9 cellular contexts compared by ENCODE assay signal in genomic region chr5:109743770-109744212, GRCh38. TPM values are rescaled to one million over a fixed set of nuclear protein-coding genes. Genes with fewer than 3 reads are reported as not detected.
DNase-seq lines count a peak whose midpoint lies in the region; ATAC-seq and TF ChIP-seq lines count a peak whose summit lies in the region.
"Had no signal": no experiment of that assay in that cellular context is flagged by ENCODE, and none has a peak within 500 bp of the region (broad histone marks: within the 10 kb centered on the region; RNA-seq: fewer than 3 reads in every experiment).

No MANE protein-coding gene starts in this region.

- H3K27me3 Mint-ChIP-seq in stimulated activated naive B cell treated with anti-CD40 and anti-IgM and Interleukin-4, amounts not matched to agents 10 μg/mL and 1 μg/mL and 100 μg/mL, for 72 hours = no peaks in the 10 kb centered on the region
- H3K27me3 Mint-ChIP-seq: activated B cell treated with CpG ODN at 0.5 μM for 24 hours had no signal

- H3K4me3 ChIP-seq in fibroblast of lung (replicated peaks in 1 of 4; ENCODE audit: control extremely low read depth in 1 of 4, insufficient read depth in 1 of 4, low read depth in 3 of 4, low read length in 4 of 4) = no peak overlapping the region

- H3K4me1 Mint-ChIP-seq in stimulated activated naive B cell treated with anti-CD40 and anti-IgM and Interleukin-4, amounts not matched to agents 10 μg/mL and 1 μg/mL and 100 μg/mL, for 72 hours = peaks cover 23 to 32% of the 10 kb centered on the region in 2 donors

- TF ChIP-seq CTCF in RWPE1 (conservative IDR thresholded peaks at IDR 0.05; ENCODE audit: low read depth) (no peak), fibroblast of lung (conservative IDR thresholded peaks at IDR 0.05 in 1 of 2, IDR thresholded peaks at IDR 0.05 in 1 of 2; ENCODE audit: low read depth in 1 of 2, low read length in 2 of 2) (no peak)

- no peaks in the 10 kb centered on the region for H4K20me1 ChIP-seq in fibroblast of lung (ENCODE audit: control insufficient read depth, extremely low read depth, insufficient read depth, low read length)

- ATAC-seq in GM18873 (IDR thresholded peaks at IDR 0.05; ENCODE audit: low FRiP score, unreplicated experiment) (no peak), HG03460 (IDR thresholded peaks at IDR 0.05; ENCODE audit: unreplicated experiment) (no peak)
- no peak for ATAC-seq in stimulated activated naive B cell treated with anti-CD40 and anti-IgM and Interleukin-4, amounts not matched to agents 10 μg/mL and 1 μg/mL and 100 μg/mL, for 72 hours (replicated peaks)

- POLR2A ChIA-PET in RWPE1 (lab: Yijun Ruan, JAX; ENCODE audit: low non-redundant PET) = no interaction called here

- no peak overlapping the region; the same call in 1 of the 2 replicates for H3K27ac ChIP-seq in RWPE1
- peak overlapping the region; percentile 68 for H3K27ac ChIP-seq in fibroblast of lung (ENCODE audit: insufficient read depth, low read length)

- H3K36me3 ChIP-seq in fibroblast of lung (ENCODE audit: control insufficient read depth, insufficient read depth, low read length) = no peaks in the 10 kb centered on the region

- peaks cover 1% of the 10 kb centered on the region for H3K79me2 ChIP-seq in fibroblast of lung (ENCODE audit: control insufficient read depth, insufficient read depth, low read length)

- H3K4me3 Mint-ChIP-seq in stimulated activated naive B cell treated with anti-CD40 and anti-IgM and Interleukin-4, amounts not matched to agents 10 μg/mL and 1 μg/mL and 100 μg/mL, for 72 hours = no peak overlapping the region
- H3K4me3 Mint-ChIP-seq: activated B cell treated with CpG ODN at 0.5 μM for 24 hours had no signal

- CTCF ChIA-PET in RWPE1 (lab: Yijun Ruan, JAX) = interaction anchor here (1.0 kb wide), 1 partner anchor 14 kb away, joined by 3 read pairs; no protein-coding TSS in a partner anchor

- peaks cover 23% of the 10 kb centered on the region for H3K4me1 ChIP-seq in fibroblast of lung (ENCODE audit: control insufficient read depth, extremely low read depth, insufficient read depth, low read length)

- no peaks in the 10 kb centered on the region for H3K9me3 ChIP-seq in fibroblast of lung (ENCODE audit: control insufficient read depth, insufficient read depth, low read depth, low read length)

- peak overlapping the region; percentile 19 for H3K4me2 ChIP-seq in fibroblast of lung (ENCODE audit: extremely low read depth, insufficient read depth, low read length)

- no peaks in the 10 kb centered on the region for H3K27me3 ChIP-seq in fibroblast of lung (ENCODE audit: control insufficient read depth, insufficient read depth, low read length)

- no peaks in the 10 kb centered on the region for H3K9me3 Mint-ChIP-seq in stimulated activated naive B cell treated with anti-CD40 and anti-IgM and Interleukin-4, amounts not matched to agents 10 μg/mL and 1 μg/mL and 100 μg/mL, for 72 hours
- H3K9me3 Mint-ChIP-seq: activated B cell treated with CpG ODN at 0.5 μM for 24 hours had no signal

- no peak overlapping the region for H2AFZ ChIP-seq in fibroblast of lung (ENCODE audit: low read length)

- H3K9ac ChIP-seq in fibroblast of lung (ENCODE audit: insufficient read depth, low read length) = no peak overlapping the region

- no peak overlapping the region for H3K27ac Mint-ChIP-seq in stimulated activated naive B cell treated with anti-CD40 and anti-IgM and Interleukin-4, amounts not matched to agents 10 μg/mL and 1 μg/mL and 100 μg/mL, for 72 hours

- DNase-seq in EL = peak; percentile 98
- DNase-seq in RWPE1 (ENCODE audit: low spot score) = peak; percentile 78
- DNase-seq in fibroblast of lung (ENCODE audit: low read depth in 2 of 2) = peak; percentile 58 to 97
- DNase-seq in non-pigmented ciliary epithelial cell (ENCODE audit: low read depth) = peak; percentile 94
- no peak for DNase-seq in stimulated activated naive B cell treated with anti-CD40 and anti-IgM and Interleukin-4, amounts not matched to agents 10 μg/mL and 1 μg/mL and 100 μg/mL, for 72 hours
- no peak for DNase-seq in stimulated activated CD4-positive, alpha-beta T cell treated with anti-CD3 and anti-CD28 coated beads, Interleukin-15, amount 100 ng/mL, for 24 hours
- DNase-seq: activated B cell treated with CpG ODN at 0.5 μM for 24 hours had no signal

- peaks cover 30 to 50% of the 10 kb centered on the region in 2 donors for H3K36me3 Mint-ChIP-seq in stimulated activated naive B cell treated with anti-CD40 and anti-IgM and Interleukin-4, amounts not matched to agents 10 μg/mL and 1 μg/mL and 100 μg/mL, for 72 hours

RNA-seq across cellular contexts. Expression of gene MAN2A1, which starts 54.1 kb away (rescaled TPM):
- total RNA-seq in fibroblast of lung = 48.0 and 70.5 TPM in 2 replicates
- polyA plus RNA-seq in fibroblast of lung = 36.6 and 51.6 TPM in 2 replicates
- polyA plus RNA-seq in fibroblast of lung (2012) = 26.3 and 38.4 TPM in 2 replicates
- 8.6 and 8.9 TPM in 2 replicates for polyA minus RNA-seq in fibroblast of lung (ENCODE audit: low replicate concordance)

Comparison
In these comparisons a context has a peak if more than half of its experiments do, and no peak if none do; other contexts are left out.
1. DNase-seq: peak in EL (single experiment), RWPE1 (single experiment), fibroblast of lung (2 of 2) and non-pigmented ciliary epithelial cell (single experiment); none in stimulated activated naive B cell treated with anti-CD40 and anti-IgM and Interleukin-4, amounts not matched to agents 10 μg/mL and 1 μg/mL and 100 μg/mL, for 72 hours (single experiment) and stimulated activated CD4-positive, alpha-beta T cell treated with anti-CD3 and anti-CD28 coated beads, Interleukin-15, amount 100 ng/mL, for 24 hours (single experiment).